In the genomic region with DNA sequence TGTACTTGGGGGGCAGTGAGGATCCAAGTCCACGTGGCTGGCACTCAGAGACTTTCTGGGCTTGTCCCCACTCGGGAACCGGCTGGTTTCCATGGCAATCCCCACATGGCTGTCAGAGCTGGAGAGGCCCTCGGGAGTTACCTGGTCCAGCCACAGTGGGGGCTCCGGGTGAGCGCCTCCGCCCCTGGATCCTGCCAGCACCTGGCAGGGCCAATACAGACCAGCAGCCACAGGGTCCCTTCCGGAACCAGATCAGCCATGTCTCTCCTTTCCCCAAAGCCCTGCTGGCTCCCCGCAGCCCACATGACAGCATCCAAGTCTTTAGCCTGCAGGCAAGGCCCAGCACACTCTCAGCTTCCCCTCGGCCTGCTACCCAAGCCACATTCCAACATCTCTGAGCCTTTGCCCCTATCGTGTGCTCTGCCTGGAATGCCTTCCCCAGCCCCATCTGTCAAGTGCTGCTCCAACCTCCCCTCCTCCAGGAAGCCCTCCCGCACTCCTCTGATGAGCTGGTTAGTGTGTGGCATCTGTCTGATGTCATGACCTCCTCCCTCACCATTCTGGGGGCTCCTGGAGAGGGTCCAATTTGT, we compare ENCODE assay signal across 10 cellular contexts. TPM values are rescaled to one million over a fixed set of nuclear protein-coding genes. Genes with fewer than 3 reads are reported as not detected.
DNase-seq lines count a peak whose midpoint lies in the region; ATAC-seq and TF ChIP-seq lines count a peak whose summit lies in the region.
"Had no signal": no experiment of that assay in that cellular context is flagged by ENCODE, and none has a peak within 500 bp of the region (broad histone marks: within the 10 kb centered on the region; RNA-seq: fewer than 3 reads in every experiment).

No MANE protein-coding gene starts in this region.

- H3K9me3 Mint-ChIP-seq in CD14-positive monocyte = peaks cover 0 to 6% (median 0%) of the 10 kb centered on the region in 7 donors
- no peaks in the 10 kb centered on the region for H3K9me3 Mint-ChIP-seq in activated naive CD8-positive, alpha-beta T cell treated with anti-CD3 and anti-CD28 coated beads, Interleukin-2, amount 50 U/mL, for 24 hours
- H3K9me3 Mint-ChIP-seq: activated T-helper 2 cell treated with anti-CD3 and anti-CD28 coated beads, Interferon-gamma antibody, Interleukin-2, Interleukin-4, amounts not matched to agents 10 μg/mL and 5 μg/mL and 100 μg/mL, durations not matched to agents 14 hours and 24 hours and 36 hours had no signal

- H3K36me3 Mint-ChIP-seq in CD14-positive monocyte = peaks cover 19 to 43% of the 10 kb centered on the region in 2 donors
- no peaks in the 10 kb centered on the region for H3K36me3 Mint-ChIP-seq in activated naive CD8-positive, alpha-beta T cell treated with anti-CD3 and anti-CD28 coated beads, Interleukin-2, amount 50 U/mL, for 24 hours (ENCODE audit: low read depth)

- TF ChIP-seq CTCF in CD14-positive monocyte (IDR thresholded peaks at IDR 0.05) (no peak), Peyer's patch (IDR thresholded peaks at IDR 0.05) (no peak), psoas muscle (IDR thresholded peaks at IDR 0.05) (no peak)

- H3K36me3 ChIP-seq in Peyer's patch (no peaks in the 10 kb centered on the region), psoas muscle (ENCODE audit: insufficient read depth in 1 of 2, low read depth in 1 of 2) (no peaks in the 10 kb centered on the region)

- H3K4me1 ChIP-seq in Peyer's patch (peaks cover 0 to 85% (median 11%) of the 10 kb centered on the region in 4 donors), psoas muscle (peaks cover 66% of the 10 kb centered on the region)

- H3K27ac Mint-ChIP-seq in CD14-positive monocyte = peak overlapping the region in 6 of 7 donors; percentile 50 to 86 (median 72)
- H3K27ac Mint-ChIP-seq in activated naive CD8-positive, alpha-beta T cell treated with anti-CD3 and anti-CD28 coated beads, Interleukin-2, amount 50 U/mL, for 24 hours = no peak overlapping the region
- H3K27ac Mint-ChIP-seq: activated T-helper 2 cell treated with anti-CD3 and anti-CD28 coated beads, Interferon-gamma antibody, Interleukin-2, Interleukin-4, amounts not matched to agents 10 μg/mL and 5 μg/mL and 100 μg/mL, durations not matched to agents 14 hours and 24 hours and 36 hours had no signal

- DNase-seq in CD14-positive monocyte (ENCODE audit: low spot score) (no peak), Peyer's patch (no peak), fibroblast of gingiva (ENCODE audit: low read depth) (peak; percentile 41), psoas muscle (no peak), SW 1271 (lab: John Stamatoyannopoulos, UW) (no peak)
- no peak for DNase-seq in activated naive CD8-positive, alpha-beta T cell treated with anti-CD3 and anti-CD28 coated beads, Interleukin-2, amount 50 U/mL, for 24 hours

- H3K4me3 ChIP-seq in Peyer's patch (no peak overlapping the region), psoas muscle (peak overlapping the region; percentile 49)

- peaks cover 97% of the 10 kb centered on the region for H3K4me1 Mint-ChIP-seq in CD14-positive monocyte
- peaks cover 23% of the 10 kb centered on the region for H3K4me1 Mint-ChIP-seq in activated naive CD8-positive, alpha-beta T cell treated with anti-CD3 and anti-CD28 coated beads, Interleukin-2, amount 50 U/mL, for 24 hours

- no peaks in the 10 kb centered on the region for H3K27me3 ChIP-seq in Peyer's patch
- H3K27me3 ChIP-seq in psoas muscle (ENCODE audit: insufficient read depth in 3 of 3, low read length in 2 of 3) = no peaks in the 10 kb centered on the region

- H3K27ac ChIP-seq in Peyer's patch = peak overlapping the region; percentile 67 to 83 (median 74)
- peak overlapping the region; percentile 77 for H3K27ac ChIP-seq in psoas muscle

- H3K4me3 Mint-ChIP-seq in CD14-positive monocyte = no peak overlapping the region
- no peak overlapping the region for H3K4me3 Mint-ChIP-seq in activated naive CD8-positive, alpha-beta T cell treated with anti-CD3 and anti-CD28 coated beads, Interleukin-2, amount 50 U/mL, for 24 hours

- ATAC-seq in psoas muscle = no peak
- no peak for ATAC-seq in activated naive CD8-positive, alpha-beta T cell treated with anti-CD3 and anti-CD28 coated beads, Interleukin-2, amount 50 U/mL, for 24 hours
- no peak for ATAC-seq in HG03442 (IDR thresholded peaks at IDR 0.05; ENCODE audit: unreplicated experiment)
- no peak for ATAC-seq in GM18909 (IDR thresholded peaks at IDR 0.05; ENCODE audit: poor library complexity, unreplicated experiment)

- H3K27me3 Mint-ChIP-seq in CD14-positive monocyte (ENCODE audit: low read depth in 3 of 3) = peaks cover 0 to 2% (median 0%) of the 10 kb centered on the region in 3 donors
- peaks cover 15% of the 10 kb centered on the region for H3K27me3 Mint-ChIP-seq in activated naive CD8-positive, alpha-beta T cell treated with anti-CD3 and anti-CD28 coated beads, Interleukin-2, amount 50 U/mL, for 24 hours

- TF ChIP-seq POLR2A in Peyer's patch (IDR thresholded peaks at IDR 0.05) = no peak

- WGBS in psoas muscle, 3 donors = 42 to 51% (median 51%) methylated on average over 10 to 12 of the region's 12 CpGs

- intact Hi-C loops in CD14-positive monocyte (cut with micrococcal nuclease) (loop anchor here in 1 of 2 donors (2.0 to 5.0 kb wide), 2 partner anchors 19 to 71 kb away; partner anchors contain the start of gene RHO), psoas muscle (cut with DNase I) (no loop called here)

- H3K9me3 ChIP-seq in Peyer's patch (no peaks in the 10 kb centered on the region), psoas muscle (no peaks in the 10 kb centered on the region)

RNA-seq across cellular contexts. Expression of gene PLXND1, which starts 8.6 kb away (rescaled TPM):
- polyA plus RNA-seq in CD14-positive monocyte (1 to 10 TPM; 7.1 to 9.9 TPM), psoas muscle (10 to 100 TPM; 15.5 to 24.0 (median 20.7) TPM)
- total RNA-seq in Peyer's patch (100 to 1,000 TPM in 1 of 4 donors, 10 to 100 TPM in 3; 13.1 to 305 (median 48.2) TPM), psoas muscle (10 to 100 TPM; 28.2 to 49.9 (median 31.9) TPM)

RNA-seq across cellular contexts. Expression of gene H1-8, which starts 54.9 kb away (rescaled TPM):
- polyA plus RNA-seq in CD14-positive monocyte (not detected), psoas muscle (not detected)
- total RNA-seq in Peyer's patch (not detected), psoas muscle (not detected)
- total RNA-seq: activated T-helper 2 cell treated with anti-CD3 and anti-CD28 coated beads, Interferon-gamma antibody, Interleukin-2, Interleukin-4, amounts not matched to agents 10 μg/mL and 5 μg/mL and 100 μg/mL, durations not matched to agents 14 hours and 24 hours and 36 hours; T-helper 1 cell treated with Interleukin-12 subunit alpha and Interleukin-12 subunit beta and Interleukin-4 antibody, amounts not matched to agents 30 ng/mL and 1 ng/mL, for 36 hours had no signal
